In genomic region chr11:62451243-62451626, GRCh38 we compare ENCODE assay signal across 24 cellular contexts. TPM values are rescaled to one million over a fixed set of nuclear protein-coding genes. Genes with fewer than 3 reads are reported as not detected.
DNase-seq lines count a peak whose midpoint lies in the region; ATAC-seq and TF ChIP-seq lines count a peak whose summit lies in the region.
"Had no signal": no experiment of that assay in that cellular context is flagged by ENCODE, and none has a peak within 500 bp of the region (broad histone marks: within the 10 kb centered on the region; RNA-seq: fewer than 3 reads in every experiment).

No MANE protein-coding gene starts in this region.

- TF ChIP-seq CTCF in Panc1 (IDR thresholded peaks at IDR 0.05) (no peak), right lobe of liver (IDR thresholded peaks at IDR 0.05) (no peak)

- H3K4me3 ChIP-seq in Panc1 (ENCODE audit: low read depth in 2 of 2, low read length in 2 of 2) (no peak overlapping the region), right lobe of liver (no peak overlapping the region)
- H3K4me3 ChIP-seq: GM23248 had no signal

- no peak for DNase-seq in Panc1 (ENCODE audit: low read depth, low spot score)
- peak; percentile 92 for DNase-seq in SK-N-DZ (ENCODE audit: low spot score)
- DNase-seq in amniotic epithelial cell (ENCODE audit: low read depth), result peak; percentile 49
- DNase-seq in right lobe of liver, result no peak
- no peak for DNase-seq in activated T-cell treated with anti-CD3 and anti-CD28 coated beads for 4 hours
- no peak for DNase-seq in middle frontal gyrus (ENCODE audit: extremely low spot score, low spot score)
- DNase-seq in stimulated activated CD4-positive, alpha-beta T cell treated with anti-CD3 and anti-CD28 coated beads, Interleukin-4, amount 100 ng/mL, for 4 hours, result no peak
- no peak for DNase-seq in activated T-cell treated with anti-CD3 and anti-CD28 coated beads, Interleukin-2, amount 50 U/mL, for 4 hours
- DNase-seq: C1 segment of cervical spinal cord; Calu3; CD4-positive, alpha-beta memory T cell; COR-L47; DMS53; DMS79 treated with DMSO at 0.1 percent for 48 hours; GF-D8; GM23248; H7; HCEC 1CT had no signal

- WGBS in right lobe of liver (ENCODE audit: insufficient coverage, low coverage, low lambda C conversion rate, missing lambda C conversion rate), result 62% methylated on average over 8 of the region's 8 CpGs

- CTCF ChIA-PET in Panc1 (lab: Charles Lee), result no interaction called here

- H3K4me1 Mint-ChIP-seq in activated T-cell treated with anti-CD3 and anti-CD28 coated beads, Interleukin-2, amount 50 U/mL, for 4 hours (ENCODE audit: low read depth), result no peaks in the 10 kb centered on the region

- H3K27me3 ChIP-seq in Panc1 (ENCODE audit: control insufficient read depth, insufficient read depth, low read length) (no peaks in the 10 kb centered on the region), right lobe of liver (no peaks in the 10 kb centered on the region)

- H3K9me3 Mint-ChIP-seq in activated T-cell treated with anti-CD3 and anti-CD28 coated beads, Interleukin-2, amount 50 U/mL, for 4 hours, result no peaks in the 10 kb centered on the region

- H3K27me3 Mint-ChIP-seq in activated T-cell treated with anti-CD3 and anti-CD28 coated beads, Interleukin-2, amount 50 U/mL, for 4 hours (ENCODE audit: low read depth), result peaks cover 12% of the 10 kb centered on the region

- no peak for TF ChIP-seq POLR2A in right lobe of liver (IDR thresholded peaks at IDR 0.05)

- H3K36me3 Mint-ChIP-seq in activated T-cell treated with anti-CD3 and anti-CD28 coated beads, Interleukin-2, amount 50 U/mL, for 4 hours (ENCODE audit: insufficient read depth), result no peaks in the 10 kb centered on the region

- no TSS peak for BruUV-seq in Panc1 (replicated peaks; lab: Mats Ljungman, UMichigan)

- no peak overlapping the region for H3K4me3 Mint-ChIP-seq in activated T-cell treated with anti-CD3 and anti-CD28 coated beads, Interleukin-2, amount 50 U/mL, for 4 hours
- H3K4me3 Mint-ChIP-seq: CD4-positive, alpha-beta memory T cell had no signal

- H3K27ac ChIP-seq in Panc1 (ENCODE audit: low read length), result peak overlapping the region; percentile 88
- H3K27ac ChIP-seq in right lobe of liver, result peak overlapping the region in 1 of 3 donors; percentile 9
- H3K27ac ChIP-seq: GM23248 had no signal

- no peak for ATAC-seq in Panc1
- ATAC-seq in right lobe of liver, result peak in 3 of 4 donors; percentile 18 to 40 (median 31)
- ATAC-seq in activated T-cell treated with anti-CD3 and anti-CD28 coated beads, Interleukin-2, amount 50 U/mL, for 4 hours, result no peak

- H3K36me3 ChIP-seq in Panc1 (ENCODE audit: control insufficient read depth, insufficient read depth, low read length), result no peaks in the 10 kb centered on the region
- no peaks in the 10 kb centered on the region for H3K36me3 ChIP-seq in right lobe of liver

- in situ Hi-C loops in Panc1 (cut with HindIII; ENCODE audit: low pct_unique_long_range_greater_than_20kb, low sequenced_read_pairs), result no loop called here

- intact Hi-C loops in Panc1 (cut with micrococcal nuclease; ENCODE audit: unreplicated experiment) (no loop called here), right lobe of liver (cut with DNase I) (no loop called here)

- POLR2A ChIA-PET in Panc1 (lab: Charles Lee), result interaction anchor here (0.6 kb wide), 1 partner anchor 57 kb away, joined by 7 read pairs; no protein-coding TSS in a partner anchor

- H3K4me1 ChIP-seq in Panc1 (ENCODE audit: control insufficient read depth, insufficient read depth, low read length), result peaks cover 32% of the 10 kb centered on the region
- peaks cover 0 to 28% (median 5%) of the 10 kb centered on the region in 4 donors for H3K4me1 ChIP-seq in right lobe of liver

- no peaks in the 10 kb centered on the region for H3K9me3 ChIP-seq in Panc1 (ENCODE audit: control insufficient read depth, insufficient read depth, low read depth, low read length)
- no peaks in the 10 kb centered on the region for H3K9me3 ChIP-seq in right lobe of liver

RNA-seq across cellular contexts. Expression of gene SCGB1A1, which starts 32.4 kb away (rescaled TPM):
- total RNA-seq in Panc1 (2021; ENCODE audit: unreplicated experiment), result 1.1 TPM
- 0.70 TPM for polyA plus RNA-seq in Panc1 (2012; ENCODE audit: insufficient read length)
- not detected in 2 replicates for polyA plus RNA-seq in SK-N-DZ (2014; cell fraction: cytosol; rRNA removed)
- polyA plus RNA-seq in SK-N-DZ (2014; cell fraction: nucleus; rRNA removed), result not detected in 2 replicates
- not detected for total RNA-seq in right lobe of liver
- 1 to 10 TPM in 1 of 3 donors, under 1 TPM in 2; 0.61 to 1.1 (median 0.87) TPM for total RNA-seq in activated T-cell treated with anti-CD3 and anti-CD28 coated beads, Interleukin-2, amount 50 U/mL, for 4 hours
- total RNA-seq: A172; A673; Calu3; CD4-positive, alpha-beta memory T cell; Daoy; G401; GM23248; H1; H7 had no signal
- polyA plus RNA-seq: BJ; CD4-positive, alpha-beta memory T cell; GM23248; H1 had no signal

Comparison
In these comparisons a context has a peak if more than half of its experiments do, and no peak if none do; other contexts are left out.
1. ATAC-seq: peak in right lobe of liver (3 of 4); none in Panc1 (single experiment) and activated T-cell treated with anti-CD3 and anti-CD28 coated beads, Interleukin-2, amount 50 U/mL, for 4 hours (0 of 2).
2. DNase-seq: peak in SK-N-DZ (single experiment) and amniotic epithelial cell (single experiment); none in Panc1 (single experiment), right lobe of liver (0 of 3), activated T-cell treated with anti-CD3 and anti-CD28 coated beads for 4 hours (single experiment), middle frontal gyrus (single experiment), stimulated activated CD4-positive, alpha-beta T cell treated with anti-CD3 and anti-CD28 coated beads, Interleukin-4, amount 100 ng/mL, for 4 hours (0 of 2) and activated T-cell treated with anti-CD3 and anti-CD28 coated beads, Interleukin-2, amount 50 U/mL, for 4 hours (single experiment).